9 cellular contexts compared by ENCODE assay signal in genomic region chr12:15982471-15982870, GRCh38.
DNase-seq lines count a peak whose midpoint lies in the region; ATAC-seq and TF ChIP-seq lines count a peak whose summit lies in the region.
"Had no signal": no experiment of that assay in that cellular context is flagged by ENCODE, and none has a peak within 500 bp of the region (broad histone marks: within the 10 kb centered on the region; RNA-seq: fewer than 3 reads in every experiment).

No MANE protein-coding gene starts in this region.

- no peaks in the 10 kb centered on the region for H3K27me3 ChIP-seq in testis

- H3K9me3 ChIP-seq in testis: no peaks in the 10 kb centered on the region

- no peaks in the 10 kb centered on the region for H3K36me3 ChIP-seq in testis (ENCODE audit: low read depth, missing control alignments)

- no peaks in the 10 kb centered on the region for H3K4me1 ChIP-seq in testis

- ATAC-seq in activated CD8-positive, alpha-beta T cell treated with anti-CD3 and anti-CD28 coated beads for 36 hours: no peak
- no peak for ATAC-seq in natural killer cell treated with Interleukin-12 subunit alpha and Interleukin-12 subunit beta and Interleukin-15 and Interleukin-18, amount 100 ng/mL, for 72 hours

- no peak overlapping the region for H3K4me3 Mint-ChIP-seq in activated CD8-positive, alpha-beta T cell treated with anti-CD3 and anti-CD28 coated beads for 36 hours
- H3K4me3 Mint-ChIP-seq in natural killer cell treated with Interleukin-12 subunit alpha and Interleukin-12 subunit beta and Interleukin-15 and Interleukin-18, amount 100 ng/mL, for 72 hours: no peak overlapping the region

- TF ChIP-seq POLR2A in testis (IDR thresholded peaks at IDR 0.05): no peak

- H3K36me3 Mint-ChIP-seq in activated CD8-positive, alpha-beta T cell treated with anti-CD3 and anti-CD28 coated beads for 36 hours (ENCODE audit: low read depth): peaks cover 31% of the 10 kb centered on the region
- H3K36me3 Mint-ChIP-seq in natural killer cell treated with Interleukin-12 subunit alpha and Interleukin-12 subunit beta and Interleukin-15 and Interleukin-18, amount 100 ng/mL, for 72 hours: no peaks in the 10 kb centered on the region

- no peak overlapping the region for H3K27ac Mint-ChIP-seq in activated CD8-positive, alpha-beta T cell treated with anti-CD3 and anti-CD28 coated beads for 36 hours
- no peak overlapping the region for H3K27ac Mint-ChIP-seq in natural killer cell treated with Interleukin-12 subunit alpha and Interleukin-12 subunit beta and Interleukin-15 and Interleukin-18, amount 100 ng/mL, for 72 hours

- CTCF ChIA-PET in activated CD8-positive, alpha-beta T cell treated with anti-CD3 and anti-CD28 coated beads for 36 hours (lab: Charles Lee): interaction anchor here (1.3 kb wide), 1 partner anchor 13 kb away, joined by 3 read pairs; no protein-coding TSS in a partner anchor

- WGBS in testis, 2 donors: 30 to 61% methylated on average over 3 of the region's 3 CpGs

- H3K9me3 Mint-ChIP-seq in activated CD8-positive, alpha-beta T cell treated with anti-CD3 and anti-CD28 coated beads for 36 hours: no peaks in the 10 kb centered on the region
- no peaks in the 10 kb centered on the region for H3K9me3 Mint-ChIP-seq in natural killer cell treated with Interleukin-12 subunit alpha and Interleukin-12 subunit beta and Interleukin-15 and Interleukin-18, amount 100 ng/mL, for 72 hours

- no peak overlapping the region for H3K27ac ChIP-seq in testis

- intact Hi-C loops in testis (cut with DNase I; ENCODE audit: low total_unique reads): no loop called here
- intact Hi-C loops in activated CD8-positive, alpha-beta T cell treated with anti-CD3 and anti-CD28 coated beads for 36 hours (cut with micrococcal nuclease): no loop called here

- peak; percentile 12 for DNase-seq in NCI-H1105 treated with DMSO at 0.1 percent for 48 hours (lab: John Stamatoyannopoulos, UW)
- no peak for DNase-seq in NCI-H1105 (lab: John Stamatoyannopoulos, UW)
- peak; percentile 21 for DNase-seq in RPMI7951 (ENCODE audit: low read depth)
- peak; percentile 78 for DNase-seq in fibroblast of pulmonary artery (ENCODE audit: low read depth)
- no peak for DNase-seq in testis
- no peak for DNase-seq in activated CD8-positive, alpha-beta T cell treated with anti-CD3 and anti-CD28 coated beads for 36 hours
- no peak for DNase-seq in natural killer cell treated with Interleukin-12 subunit alpha and Interleukin-12 subunit beta and Interleukin-15 and Interleukin-18, amount 100 ng/mL, for 72 hours (ENCODE audit: low spot score)
- DNase-seq in NCI-H1048 (lab: John Stamatoyannopoulos, UW): no peak
- DNase-seq: C1 segment of cervical spinal cord had no signal

- no peaks in the 10 kb centered on the region for H3K4me1 Mint-ChIP-seq in activated CD8-positive, alpha-beta T cell treated with anti-CD3 and anti-CD28 coated beads for 36 hours (ENCODE audit: low read depth)
- H3K4me1 Mint-ChIP-seq in natural killer cell treated with Interleukin-12 subunit alpha and Interleukin-12 subunit beta and Interleukin-15 and Interleukin-18, amount 100 ng/mL, for 72 hours (ENCODE audit: low read depth in 2 of 2): peaks cover 0 to 3% of the 10 kb centered on the region in 2 donors

- no peaks in the 10 kb centered on the region for H3K27me3 Mint-ChIP-seq in activated CD8-positive, alpha-beta T cell treated with anti-CD3 and anti-CD28 coated beads for 36 hours
- no peaks in the 10 kb centered on the region for H3K27me3 Mint-ChIP-seq in natural killer cell treated with Interleukin-12 subunit alpha and Interleukin-12 subunit beta and Interleukin-15 and Interleukin-18, amount 100 ng/mL, for 72 hours

- POLR2A ChIA-PET in activated CD8-positive, alpha-beta T cell treated with anti-CD3 and anti-CD28 coated beads for 36 hours (lab: Charles Lee): no interaction called here

- H3K4me3 ChIP-seq in fibroblast of pulmonary artery (replicated peaks; ENCODE audit: low read depth, low read length) (no peak overlapping the region), testis (no peak overlapping the region)

- peak; percentile 74 for TF ChIP-seq CTCF in fibroblast of pulmonary artery (IDR thresholded peaks at IDR 0.05; ENCODE audit: low read length, missing control alignments)
- peak in 2 of 3 experiments; percentile 18 to 23 for TF ChIP-seq CTCF in testis (IDR thresholded peaks at IDR 0.05)
- TF ChIP-seq CTCF in activated CD8-positive, alpha-beta T cell treated with anti-CD3 and anti-CD28 coated beads for 36 hours (IDR thresholded peaks at IDR 0.05): no peak

Comparison
In these comparisons a context has a peak if more than half of its experiments do, and no peak if none do; other contexts are left out.
1. DNase-seq: peak in NCI-H1105 treated with DMSO at 0.1 percent for 48 hours (single experiment), RPMI7951 (single experiment) and fibroblast of pulmonary artery (single experiment); none in NCI-H1105 (single experiment), testis (single experiment), activated CD8-positive, alpha-beta T cell treated with anti-CD3 and anti-CD28 coated beads for 36 hours (single experiment), natural killer cell treated with Interleukin-12 subunit alpha and Interleukin-12 subunit beta and Interleukin-15 and Interleukin-18, amount 100 ng/mL, for 72 hours (single experiment) and NCI-H1048 (single experiment).